In the genomic region with DNA sequence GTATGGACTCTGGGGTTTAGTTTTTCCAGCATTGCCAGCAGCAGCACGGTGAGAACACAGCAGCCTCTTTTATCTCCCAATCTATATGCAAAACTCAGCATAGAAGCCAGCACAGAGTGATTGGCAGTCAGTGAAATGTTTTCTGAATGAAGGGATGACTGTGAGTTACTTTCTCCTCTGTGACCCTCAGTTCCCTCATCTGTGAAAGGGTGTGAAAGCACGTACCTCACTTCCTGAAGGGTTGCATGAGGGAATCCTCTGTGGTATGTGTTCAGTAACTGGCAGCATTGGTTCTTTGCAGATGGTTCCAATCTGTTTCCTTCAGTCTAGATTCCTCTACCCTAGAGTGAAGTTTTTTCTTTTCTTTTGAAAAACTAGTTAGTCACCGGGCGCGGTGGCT, we compare ENCODE assay signal across 21 cellular contexts. TPM values are rescaled to one million over a fixed set of nuclear protein-coding genes. Genes with fewer than 3 reads are reported as not detected.
DNase-seq lines count a peak whose midpoint lies in the region; ATAC-seq and TF ChIP-seq lines count a peak whose summit lies in the region.
"Had no signal": no experiment of that assay in that cellular context is flagged by ENCODE, and none has a peak within 500 bp of the region (broad histone marks: within the 10 kb centered on the region; RNA-seq: fewer than 3 reads in every experiment).

No MANE protein-coding gene starts in this region.

- peaks cover 27% of the 10 kb centered on the region for H3K4me1 Mint-ChIP-seq in activated CD8-positive, alpha-beta T cell treated with anti-CD3 and anti-CD28 coated beads, Interleukin-2, amount 10 ng/mL, durations not matched to agents 7 days and 5 days (ENCODE audit: low read depth)

- TF ChIP-seq POLR2A in uterus (IDR thresholded peaks at IDR 0.05) = no peak

- ATAC-seq in activated CD8-positive, alpha-beta T cell treated with anti-CD3 and anti-CD28 coated beads, Interleukin-2, amount 10 ng/mL, durations not matched to agents 7 days and 5 days = peak; percentile 53
- ATAC-seq: heart right ventricle had no signal

- POLR2A ChIA-PET in activated CD8-positive, alpha-beta T cell treated with anti-CD3 and anti-CD28 coated beads, Interleukin-2, amount 10 ng/mL, durations not matched to agents 7 days and 5 days (lab: Charles Lee) = no interaction called here

- H3K4me3 ChIP-seq in foreskin fibroblast (ENCODE audit: low read depth in 1 of 2, low read length in 2 of 2) (no peak overlapping the region), uterus (no peak overlapping the region)
- H3K4me3 ChIP-seq: ascending aorta, coronary artery, heart right ventricle, skin epidermis, vagina had no signal

- no peaks in the 10 kb centered on the region for H3K27me3 Mint-ChIP-seq in activated CD8-positive, alpha-beta T cell treated with anti-CD3 and anti-CD28 coated beads, Interleukin-2, amount 10 ng/mL, durations not matched to agents 7 days and 5 days (ENCODE audit: low read depth)
- H3K27me3 Mint-ChIP-seq: activated CD4-positive, alpha-beta memory T cell treated with anti-CD3 and anti-CD28 coated beads for 36 hours had no signal

- H3K36me3 Mint-ChIP-seq in activated CD8-positive, alpha-beta T cell treated with anti-CD3 and anti-CD28 coated beads, Interleukin-2, amount 10 ng/mL, durations not matched to agents 7 days and 5 days (ENCODE audit: low read depth) = no peaks in the 10 kb centered on the region
- H3K36me3 Mint-ChIP-seq: activated CD4-positive, alpha-beta memory T cell treated with anti-CD3 and anti-CD28 coated beads for 36 hours had no signal

- DNase-seq in AG08396 (ENCODE audit: low spot score) (peak; percentile 55), GM04503 (ENCODE audit: low read depth) (peak; percentile 87), foreskin fibroblast (peak; percentile 83 to 91), posterior cingulate gyrus (no peak), uterus (no peak), NCI-H2107 treated with DMSO at 0.1 percent for 48 hours (lab: John Stamatoyannopoulos, UW; ENCODE audit: unreplicated experiment) (no peak), NOMO-1 treated with DMSO at 0.1 percent for 48 hours (lab: John Stamatoyannopoulos, UW; ENCODE audit: unreplicated experiment) (no peak)
- DNase-seq in activated CD8-positive, alpha-beta T cell treated with anti-CD3 and anti-CD28 coated beads, Interleukin-2, amount 10 ng/mL, durations not matched to agents 7 days and 5 days = peak; percentile 28
- DNase-seq: activated CD4-positive, alpha-beta memory T cell treated with anti-CD3 and anti-CD28 coated beads for 36 hours; DMS 273 treated with DMSO at 0.1 percent for 48 hours; heart right ventricle; kidney; NCI-H2081; NCI-H69; occipital lobe had no signal

- intact Hi-C loops in posterior cingulate gyrus (cut with DNase I) (no loop called here), uterus (cut with DNase I; ENCODE audit: low total_unique reads) (no loop called here)

- no peaks in the 10 kb centered on the region for H3K36me3 ChIP-seq in uterus
- H3K36me3 ChIP-seq: ascending aorta, heart right ventricle, vagina had no signal

- no peaks in the 10 kb centered on the region for H3K9me3 Mint-ChIP-seq in activated CD8-positive, alpha-beta T cell treated with anti-CD3 and anti-CD28 coated beads, Interleukin-2, amount 10 ng/mL, durations not matched to agents 7 days and 5 days (ENCODE audit: insufficient read depth)
- H3K9me3 Mint-ChIP-seq: activated CD4-positive, alpha-beta memory T cell treated with anti-CD3 and anti-CD28 coated beads for 36 hours; activated T-helper 2 cell treated with anti-CD3 and anti-CD28 coated beads, Interferon-gamma antibody, Interleukin-2, Interleukin-4, amounts not matched to agents 10 μg/mL and 5 μg/mL and 100 μg/mL, durations not matched to agents 14 hours and 24 hours and 36 hours had no signal

- no peaks in the 10 kb centered on the region for H3K9me3 ChIP-seq in uterus
- H3K9me3 ChIP-seq: ascending aorta, heart right ventricle, vagina had no signal

- no peaks in the 10 kb centered on the region for H3K4me1 ChIP-seq in uterus
- H3K4me1 ChIP-seq: ascending aorta, heart right ventricle, vagina had no signal

- no peak overlapping the region for H3K4me3 Mint-ChIP-seq in activated CD8-positive, alpha-beta T cell treated with anti-CD3 and anti-CD28 coated beads, Interleukin-2, amount 10 ng/mL, durations not matched to agents 7 days and 5 days
- H3K4me3 Mint-ChIP-seq: activated CD4-positive, alpha-beta memory T cell treated with anti-CD3 and anti-CD28 coated beads for 36 hours had no signal

- CTCF ChIA-PET in activated CD8-positive, alpha-beta T cell treated with anti-CD3 and anti-CD28 coated beads, Interleukin-2, amount 10 ng/mL, durations not matched to agents 7 days and 5 days (lab: Charles Lee) = no interaction called here

- TF ChIP-seq CTCF in foreskin fibroblast (IDR thresholded peaks at IDR 0.05; ENCODE audit: low read depth, low read length) (no peak), uterus (IDR thresholded peaks at IDR 0.05) (no peak)

- H3K27ac ChIP-seq in uterus = no peak overlapping the region
- H3K27ac ChIP-seq: ascending aorta, coronary artery, epithelial cell of prostate, heart right ventricle, skin epidermis, vagina had no signal

- H3K27me3 ChIP-seq in uterus = no peaks in the 10 kb centered on the region
- H3K27me3 ChIP-seq: ascending aorta, heart right ventricle, vagina had no signal

- H3K27ac Mint-ChIP-seq in activated CD8-positive, alpha-beta T cell treated with anti-CD3 and anti-CD28 coated beads, Interleukin-2, amount 10 ng/mL, durations not matched to agents 7 days and 5 days = no peak overlapping the region
- H3K27ac Mint-ChIP-seq: activated CD4-positive, alpha-beta memory T cell treated with anti-CD3 and anti-CD28 coated beads for 36 hours; activated T-helper 2 cell treated with anti-CD3 and anti-CD28 coated beads, Interferon-gamma antibody, Interleukin-2, Interleukin-4, amounts not matched to agents 10 μg/mL and 5 μg/mL and 100 μg/mL, durations not matched to agents 14 hours and 24 hours and 36 hours had no signal

RNA-seq across cellular contexts. Expression of a gene that starts 40.0 kb away (rescaled TPM):
- total RNA-seq in activated CD8-positive, alpha-beta T cell treated with anti-CD3 and anti-CD28 coated beads, Interleukin-2, amount 10 ng/mL, durations not matched to agents 7 days and 5 days = 1 to 10 TPM; 1.0 to 1.5 TPM
- total RNA-seq in uterus = 1 to 10 TPM in 2 of 4 donors, not detected in 2; 1.4 to 1.5 TPM
- total RNA-seq: ascending aorta, occipital lobe, vagina had no signal

Comparison
In these comparisons a context has a peak if more than half of its experiments do, and no peak if none do; other contexts are left out.
1. DNase-seq: peak in AG08396 (single experiment), GM04503 (single experiment), activated CD8-positive, alpha-beta T cell treated with anti-CD3 and anti-CD28 coated beads, Interleukin-2, amount 10 ng/mL, durations not matched to agents 7 days and 5 days (single experiment) and foreskin fibroblast (2 of 2); none in posterior cingulate gyrus (0 of 10), uterus (0 of 2), NCI-H2107 treated with DMSO at 0.1 percent for 48 hours (single experiment) and NOMO-1 treated with DMSO at 0.1 percent for 48 hours (single experiment).